In genomic region chr17:46128453-46128852, GRCh38 we compare ENCODE assay signal across 1 cellular context.
TF ChIP-seq lines count a peak whose summit lies in the region.

No MANE protein-coding gene starts in this region.

TF ChIP-seq in GM12878, 131 proteins besides CTCF, POLR2A, EP300 and RAD21 (continued from another document):
- TF ChIP-seq MLLT1 (IDR thresholded peaks at IDR 0.05) = 0 out of 2 replicates have a peak, but pooled peaks have one; percentile 18
- no peak for TF ChIP-seq BACH1 (IDR thresholded peaks at IDR 0.05; ENCODE audit: borderline replicate concordance)
